In genomic region chr6:72636215-72636614, GRCh38 we compare ENCODE assay signal across 16 cellular contexts. TPM values are rescaled to one million over a fixed set of nuclear protein-coding genes. Genes with fewer than 3 reads are reported as not detected.
DNase-seq lines count a peak whose midpoint lies in the region; ATAC-seq, FAIRE-seq and TF ChIP-seq lines count a peak whose summit lies in the region.
"Had no signal": no experiment of that assay in that cellular context is flagged by ENCODE, and none has a peak within 500 bp of the region (broad histone marks: within the 10 kb centered on the region; RNA-seq: fewer than 3 reads in every experiment).

No MANE protein-coding gene starts in this region.

- H3K9ac ChIP-seq in PC-3 (ENCODE audit: low read length) = no peak overlapping the region

- no peaks in the 10 kb centered on the region for H3K9me2 ChIP-seq in PC-3 (replicated peaks; ENCODE audit: low read length)

- intact Hi-C loops in PC-3 (cut with micrococcal nuclease) = no loop called here

- TF ChIP-seq CTCF in PC-3 (conservative IDR thresholded peaks at IDR 0.05; ENCODE audit: low read depth, low read length) (no peak), D721Med (IDR thresholded peaks at IDR 0.05; ENCODE audit: insufficient read depth, missing control alignments) (no peak)

- H3K4me3 ChIP-seq in PC-3 (ENCODE audit: low read length) = no peak overlapping the region

- no peaks in the 10 kb centered on the region for H3F3A ChIP-seq in PC-3 (ENCODE audit: low read length, unreplicated experiment)

- no TSS peak for BruUV-seq in PC-3 (replicated peaks; lab: Mats Ljungman, UMichigan)

- DNase-seq in GM12892 (ENCODE audit: insufficient read length) (no peak), OCI-M2 (lab: John Stamatoyannopoulos, UW; ENCODE audit: unreplicated experiment) (no peak), PC-3 (no peak), D721Med (ENCODE audit: insufficient read length, low spot score) (no peak), COLO668 (lab: John Stamatoyannopoulos, UW; ENCODE audit: unreplicated experiment) (no peak)
- DNase-seq: activated T-cell treated with anti-CD3 and anti-CD28 coated beads for 4 hours; anterior cingulate cortex; effector CD4-positive, alpha-beta T cell; naive thymus-derived CD8-positive, alpha-beta T cell; NCI-H1048; SIG-M5 had no signal

- no peaks in the 10 kb centered on the region for H3K36me3 ChIP-seq in PC-3 (ENCODE audit: low read depth, low read length)

- H2AFZ ChIP-seq in PC-3 (ENCODE audit: low read length) = no peak overlapping the region

- H3K27ac ChIP-seq in PC-3 (ENCODE audit: low read length) = no peak overlapping the region
- H3K27ac ChIP-seq: VCaP had no signal

- ATAC-seq in GM19395 (IDR thresholded peaks at IDR 0.05; ENCODE audit: unreplicated experiment) (peak; percentile 98), HG02642 (IDR thresholded peaks at IDR 0.05; ENCODE audit: poor library complexity, unreplicated experiment) (peak; percentile 95), HG03280 (IDR thresholded peaks at IDR 0.05; ENCODE audit: unreplicated experiment) (peak; percentile 95), PC-3 (no peak)
- ATAC-seq: naive thymus-derived CD8-positive, alpha-beta T cell had no signal

- POLR2A ChIA-PET in PC-3 (lab: Charles Lee; ENCODE audit: unreplicated experiment) = no interaction called here

- FAIRE-seq in GM12892 (lab: Jason Lieb, UNC) = peak; percentile 36
- FAIRE-seq in D721Med (lab: Jason Lieb, UNC) = no peak
- FAIRE-seq: kidney had no signal

- no peaks in the 10 kb centered on the region for H3K27me3 ChIP-seq in PC-3 (ENCODE audit: low read length)

- H3K79me2 ChIP-seq in PC-3 (ENCODE audit: low read length) = no peaks in the 10 kb centered on the region

- no peaks in the 10 kb centered on the region for H4K20me1 ChIP-seq in PC-3 (ENCODE audit: low read length)

- H3K4me2 ChIP-seq in PC-3 (ENCODE audit: low read length) = no peak overlapping the region

- CTCF ChIA-PET in PC-3 (lab: Charles Lee) = no interaction called here

- TF ChIP-seq POLR2A in GM12892 (IDR thresholded peaks at IDR 0.05; ENCODE audit: low read depth, low read length) = no peak

- no peaks in the 10 kb centered on the region for H3K4me1 ChIP-seq in PC-3 (ENCODE audit: insufficient read depth, low read length)

- no peaks in the 10 kb centered on the region for H3K9me3 ChIP-seq in PC-3 (ENCODE audit: low read length)

RNA-seq across cellular contexts. Expression of gene KCNQ5, which starts 14.4 kb away (rescaled TPM):
- 3.7 TPM for polyA plus RNA-seq in GM12892 (2012; ENCODE audit: missing spikeins)
- total RNA-seq in PC-3 (2014; rRNA removed) = 0.17 TPM in 1 of 2 replicates, not detected in the other
